Comparison of ENCODE assay signal across 9 cellular contexts in genomic region chr17:55089955-55090573, GRCh38.
DNase-seq lines count a peak whose midpoint lies in the region; ATAC-seq and TF ChIP-seq lines count a peak whose summit lies in the region.
"Had no signal": no experiment of that assay in that cellular context is flagged by ENCODE, and none has a peak within 500 bp of the region (broad histone marks: within the 10 kb centered on the region; RNA-seq: fewer than 3 reads in every experiment).

No MANE protein-coding gene starts in this region.

- DNase-seq in NCI-H1436 treated with DMSO at 0.1 percent for 48 hours (lab: John Stamatoyannopoulos, UW) (peak; percentile 61), progenitor cell of endocrine pancreas (ENCODE audit: low spot score, unreplicated experiment) (no peak), HPDE6-E6E7 (ENCODE audit: extremely low spot score) (no peak), heart left ventricle (no peak)
- DNase-seq in activated gamma-delta T cell treated with anti-CD3 and anti-CD28 coated beads, Interleukin-2, amount 50 U/mL, for 16 hours (ENCODE audit: low read depth), result peak; percentile 2
- DNase-seq in effector CD8-positive, alpha-beta T cell (lab: John Stamatoyannopoulos, UW), result no peak
- DNase-seq: right lobe of liver had no signal

- no peaks in the 10 kb centered on the region for H3K27me3 Mint-ChIP-seq in progenitor cell of endocrine pancreas

- H3K4me3 Mint-ChIP-seq in progenitor cell of endocrine pancreas (ENCODE audit: low read depth), result no peak overlapping the region

- ATAC-seq in GM18861 (IDR thresholded peaks at IDR 0.05; ENCODE audit: unreplicated experiment) (peak; percentile 98), HG02571 (IDR thresholded peaks at IDR 0.05; ENCODE audit: unreplicated experiment) (peak; percentile 95), heart left ventricle (no peak)

- 77 to 83% (median 81%) methylated on average over 4 of the region's 4 CpGs for WGBS in heart left ventricle, 4 donors

- no peaks in the 10 kb centered on the region for H3K27me3 ChIP-seq in heart left ventricle
- H3K27me3 ChIP-seq: right lobe of liver had no signal

- H3K4me1 ChIP-seq in heart left ventricle, result peaks cover 0 to 21% (median 0%) of the 10 kb centered on the region in 12 donors

- H3K27ac Mint-ChIP-seq in progenitor cell of endocrine pancreas, result peak overlapping the region; percentile 1

- peak overlapping the region in 1 of 12 donors; percentile 28 for H3K27ac ChIP-seq in heart left ventricle
- H3K27ac ChIP-seq: right lobe of liver had no signal

- H3K9me3 Mint-ChIP-seq in progenitor cell of endocrine pancreas (ENCODE audit: low read depth), result peaks cover 16% of the 10 kb centered on the region

- H3K36me3 ChIP-seq in heart left ventricle, result no peaks in the 10 kb centered on the region
- H3K36me3 ChIP-seq: right lobe of liver had no signal

- H3K9me3 ChIP-seq in heart left ventricle, result no peaks in the 10 kb centered on the region
- H3K9me3 ChIP-seq: right lobe of liver had no signal

- H3K4me1 Mint-ChIP-seq in progenitor cell of endocrine pancreas (ENCODE audit: low read depth), result peaks cover 17% of the 10 kb centered on the region

- peaks cover 25% of the 10 kb centered on the region for H3K36me3 Mint-ChIP-seq in progenitor cell of endocrine pancreas (ENCODE audit: insufficient read depth)

- H3K4me3 ChIP-seq in heart left ventricle, result no peak overlapping the region
- H3K4me3 ChIP-seq: right lobe of liver had no signal

- TF ChIP-seq POLR2A in heart left ventricle (IDR thresholded peaks at IDR 0.05), result no peak

- TF ChIP-seq CTCF in progenitor cell of endocrine pancreas (IDR thresholded peaks at IDR 0.05; ENCODE audit: unreplicated experiment) (no peak), heart left ventricle (IDR thresholded peaks at IDR 0.05) (no peak)

- intact Hi-C loops in heart left ventricle (cut with DNase I), result loop anchor here in 2 of 10 donors (10.0 kb wide), 2 partner anchors 45 to 65 kb away; no protein-coding TSS in a partner anchor

Comparison
In these comparisons a context has a peak if more than half of its experiments do, and no peak if none do; other contexts are left out.
1. ATAC-seq: peak in GM18861 (single experiment) and HG02571 (single experiment); none in heart left ventricle (0 of 4).
2. DNase-seq: peak in NCI-H1436 treated with DMSO at 0.1 percent for 48 hours (single experiment) and activated gamma-delta T cell treated with anti-CD3 and anti-CD28 coated beads, Interleukin-2, amount 50 U/mL, for 16 hours (single experiment); none in progenitor cell of endocrine pancreas (single experiment), effector CD8-positive, alpha-beta T cell (single experiment), HPDE6-E6E7 (single experiment) and heart left ventricle (0 of 5).